Comparison of ENCODE assay signal across 2 cellular contexts in genomic region chr4:88277711-88278025, GRCh38.
TF ChIP-seq lines count a peak whose summit lies in the region.

No MANE protein-coding gene starts in this region.

TF ChIP-seq in GM12891, 5 proteins besides CTCF, POLR2A, EP300 and RAD21 (continued from another document):
- TF ChIP-seq POU2F2 (IDR thresholded peaks at IDR 0.05; ENCODE audit: low read depth, low read length) (no peak), TAF1 (IDR thresholded peaks at IDR 0.05; ENCODE audit: low read depth, low read length) (no peak), SPI1 (IDR thresholded peaks at IDR 0.05; ENCODE audit: low read depth, low read length) (no peak)
TF ChIP-seq in GM12891: peak in this region for 0.

TF ChIP-seq in WTC11, 78 proteins besides CTCF, POLR2A, EP300 and RAD21:
- no peak for TF ChIP-seq E2F4 (CRISPR knock-in tag; IDR thresholded peaks at IDR 0.05; ENCODE audit: borderline replicate concordance, low read depth)
- no peak for TF ChIP-seq GTF2I (CRISPR knock-in tag; conservative IDR thresholded peaks at IDR 0.05)
- TF ChIP-seq CREB1 (CRISPR knock-in tag; IDR thresholded peaks at IDR 0.05): no peak
- TF ChIP-seq STAT6 (CRISPR knock-in tag; conservative IDR thresholded peaks at IDR 0.05; ENCODE audit: low read depth): no peak
- TF ChIP-seq ZBTB43 (CRISPR knock-in tag; IDR thresholded peaks at IDR 0.05): no peak
- TF ChIP-seq SMAD3 (CRISPR knock-in tag; IDR thresholded peaks at IDR 0.05; ENCODE audit: borderline replicate concordance): no peak
- TF ChIP-seq ZNF138 (CRISPR knock-in tag; conservative IDR thresholded peaks at IDR 0.05): no peak
- TF ChIP-seq ZBTB21 (CRISPR knock-in tag; IDR thresholded peaks at IDR 0.05; ENCODE audit: borderline replicate concordance): no peak
- no peak for TF ChIP-seq JAZF1 (CRISPR knock-in tag; IDR thresholded peaks at IDR 0.05)
- no peak for TF ChIP-seq ZNF263 (CRISPR knock-in tag; IDR thresholded peaks at IDR 0.05; ENCODE audit: low read depth)
- no peak for TF ChIP-seq MXD4 (CRISPR knock-in tag; IDR thresholded peaks at IDR 0.05; ENCODE audit: borderline replicate concordance)
- no peak for TF ChIP-seq ZSCAN18 (CRISPR knock-in tag; IDR thresholded peaks at IDR 0.05)
- no peak for TF ChIP-seq TP53 (CRISPR knock-in tag; IDR thresholded peaks at IDR 0.05)
